1 cellular context compared by ENCODE assay signal in genomic region chr19:53246498-53246897, GRCh38.
TF ChIP-seq lines count a peak whose summit lies in the region.

No MANE protein-coding gene starts in this region.

TF ChIP-seq in GM12878, 131 proteins besides CTCF, POLR2A, EP300 and RAD21:
- 0 out of 2 replicates have a peak, but pooled peaks have one; percentile 12 for TF ChIP-seq IRF4 (IDR thresholded peaks at IDR 0.05; ENCODE audit: low read depth, low read length)
- TF ChIP-seq ATF7 (IDR thresholded peaks at IDR 0.05; ENCODE audit: low read depth): peak; percentile 49
- TF ChIP-seq EED (IDR thresholded peaks at IDR 0.05; ENCODE audit: low read depth): no peak
- TF ChIP-seq SPI1 (IDR thresholded peaks at IDR 0.05; ENCODE audit: borderline replicate concordance, insufficient read depth, low read depth, low read length): peak; percentile 76; the same call in 1 of the 2 replicates
